ENCODE assay signal across 20 cellular contexts in genomic region chr17:80668375-80669149, GRCh38.
A peak's percentile ranks its signal among the peaks of the same experiment; 100 is the strongest.
DNase-seq lines count a peak whose midpoint lies in the region; ATAC-seq and TF ChIP-seq lines count a peak whose summit lies in the region.
"Had no signal": no experiment of that assay in that cellular context is flagged by ENCODE, and none has a peak within 500 bp of the region (broad histone marks: within the 10 kb centered on the region; RNA-seq: fewer than 3 reads in every experiment).

No MANE protein-coding gene starts in this region.

- H3K4me1 ChIP-seq in thymus (ENCODE audit: control insufficient read depth, insufficient read depth, low read length): peaks cover 47% of the 10 kb centered on the region

- H3K4me1 Mint-ChIP-seq in activated naive CD4-positive, alpha-beta T cell treated with anti-CD3 and anti-CD28 coated beads, Interleukin-2, amount 50 U/mL, for 24 hours: peaks cover 93% of the 10 kb centered on the region
- H3K4me1 Mint-ChIP-seq in WTC11: peaks cover 49% of the 10 kb centered on the region
- H3K4me1 Mint-ChIP-seq in effector memory CD8-positive, alpha-beta T cell (ENCODE audit: low read depth in 2 of 2): peaks cover 48 to 57% of the 10 kb centered on the region in 2 donors

- peaks cover 18% of the 10 kb centered on the region for H3K36me3 Mint-ChIP-seq in activated naive CD4-positive, alpha-beta T cell treated with anti-CD3 and anti-CD28 coated beads, Interleukin-2, amount 50 U/mL, for 24 hours
- H3K36me3 Mint-ChIP-seq in activated naive CD4-positive, alpha-beta T cell treated with anti-CD3 and anti-CD28 coated beads, Interleukin-2, amount 50 U/mL, for 72 hours: peaks cover 18 to 45% of the 10 kb centered on the region in 2 donors
- no peaks in the 10 kb centered on the region for H3K36me3 Mint-ChIP-seq in WTC11
- peaks cover 9% of the 10 kb centered on the region for H3K36me3 Mint-ChIP-seq in effector memory CD8-positive, alpha-beta T cell (ENCODE audit: insufficient read depth)

- CTCF ChIA-PET in WTC11 (lab: Charles Lee): interaction anchor here (0.7 kb wide), 1 partner anchor 93 kb away, joined by 3 read pairs; no protein-coding TSS in a partner anchor

- H3K4me3 Mint-ChIP-seq in activated naive CD4-positive, alpha-beta T cell treated with anti-CD3 and anti-CD28 coated beads, Interleukin-2, amount 50 U/mL, for 24 hours: peak overlapping the region; percentile 46
- H3K4me3 Mint-ChIP-seq in WTC11: no peak overlapping the region
- peak overlapping the region in 1 of 2 donors; percentile 40 for H3K4me3 Mint-ChIP-seq in effector memory CD8-positive, alpha-beta T cell

- no peak for ATAC-seq in activated naive CD4-positive, alpha-beta T cell treated with anti-CD3 and anti-CD28 coated beads, Interleukin-2, amount 50 U/mL, for 72 hours
- no peak for ATAC-seq in WTC11
- no peak for ATAC-seq in effector memory CD8-positive, alpha-beta T cell (replicated peaks)

- no peak overlapping the region for H3K4me3 ChIP-seq in thymus (ENCODE audit: low read length)
- H3K4me3 ChIP-seq: left ventricle myocardium inferior, testis had no signal

- H3K9me3 Mint-ChIP-seq in activated naive CD4-positive, alpha-beta T cell treated with anti-CD3 and anti-CD28 coated beads, Interleukin-2, amount 50 U/mL, for 24 hours: no peaks in the 10 kb centered on the region
- no peaks in the 10 kb centered on the region for H3K9me3 Mint-ChIP-seq in activated naive CD4-positive, alpha-beta T cell treated with anti-CD3 and anti-CD28 coated beads, Interleukin-2, amount 50 U/mL, for 72 hours
- H3K9me3 Mint-ChIP-seq in WTC11: no peaks in the 10 kb centered on the region
- H3K9me3 Mint-ChIP-seq in effector memory CD8-positive, alpha-beta T cell: no peaks in the 10 kb centered on the region

- no peaks in the 10 kb centered on the region for H3K36me3 ChIP-seq in thymus (ENCODE audit: control insufficient read depth, insufficient read depth)
- H3K36me3 ChIP-seq: left ventricle myocardium inferior had no signal

- 92% methylated on average over 20 of the region's 20 CpGs for WGBS in thymus

- peak overlapping the region; percentile 48 for H3K27ac Mint-ChIP-seq in activated naive CD4-positive, alpha-beta T cell treated with anti-CD3 and anti-CD28 coated beads, Interleukin-2, amount 50 U/mL, for 24 hours
- peak overlapping the region in 1 of 2 donors; percentile 14 for H3K27ac Mint-ChIP-seq in activated naive CD4-positive, alpha-beta T cell treated with anti-CD3 and anti-CD28 coated beads, Interleukin-2, amount 50 U/mL, for 72 hours
- H3K27ac Mint-ChIP-seq in WTC11: peak overlapping the region; percentile 15; the same call in 1 of the 2 replicates
- peak overlapping the region; percentile 73 to 79 for H3K27ac Mint-ChIP-seq in effector memory CD8-positive, alpha-beta T cell

- H3K27me3 ChIP-seq in thymus (ENCODE audit: control insufficient read depth, insufficient read depth): no peaks in the 10 kb centered on the region
- H3K27me3 ChIP-seq: testis had no signal

- no peaks in the 10 kb centered on the region for H3K27me3 Mint-ChIP-seq in activated naive CD4-positive, alpha-beta T cell treated with anti-CD3 and anti-CD28 coated beads, Interleukin-2, amount 50 U/mL, for 24 hours
- no peaks in the 10 kb centered on the region for H3K27me3 Mint-ChIP-seq in WTC11 (ENCODE audit: low read depth)
- no peaks in the 10 kb centered on the region for H3K27me3 Mint-ChIP-seq in effector memory CD8-positive, alpha-beta T cell

- TF ChIP-seq CTCF in WTC11 (IDR thresholded peaks at IDR 0.05): no peak

- DNase-seq in activated naive CD4-positive, alpha-beta T cell treated with anti-CD3 and anti-CD28 coated beads, Interleukin-2, amount 50 U/mL, for 72 hours (ENCODE audit: low spot score in 2 of 2): no peak
- no peak for DNase-seq in WTC11 (ENCODE audit: low spot score)
- DNase-seq in effector memory CD8-positive, alpha-beta T cell: no peak
- DNase-seq in DMS53 treated with DMSO at 0.1 percent for 48 hours (lab: John Stamatoyannopoulos, UW; ENCODE audit: unreplicated experiment): no peak
- no peak for DNase-seq in RKO (ENCODE audit: low spot score)
- DNase-seq in HT-29 (ENCODE audit: low spot score): no peak
- DNase-seq: activated gamma-delta T cell treated with Interleukin-2 at 50 U/mL for 16 hours; EL; head of caudate nucleus; left ventricle myocardium inferior; NCI-H1105; NCI-H2107; NCI-H524 treated with DMSO at 0.1 percent for 48 hours; SHP77; stimulated activated CD4-positive, alpha-beta T cell treated with anti-CD3 and anti-CD28 coated beads, Interleukin-12 subunit alpha, Interleukin-12 subunit beta, amount 100 ng/mL, for 4 hours; testis; WERI-Rb-1 had no signal

- H3K9me3 ChIP-seq in thymus (ENCODE audit: control insufficient read depth): no peaks in the 10 kb centered on the region
- H3K9me3 ChIP-seq: left ventricle myocardium inferior, testis had no signal

- H3K27ac ChIP-seq in thymus (ENCODE audit: low read depth): peak overlapping the region; percentile 72
- H3K27ac ChIP-seq: KMS-11, left ventricle myocardium inferior, testis, WERI-Rb-1 had no signal

- POLR2A ChIA-PET in WTC11 (lab: Charles Lee): no interaction called here

TF ChIP-seq in WTC11, 78 proteins besides CTCF, POLR2A, EP300 and RAD21 (continues in another document):
- TF ChIP-seq GABPB1 (CRISPR knock-in tag; IDR thresholded peaks at IDR 0.05) (no peak), FOXP4 (CRISPR knock-in tag; IDR thresholded peaks at IDR 0.05) (no peak), ZNF121 (CRISPR knock-in tag; IDR thresholded peaks at IDR 0.05) (no peak), TCF7 (CRISPR knock-in tag; IDR thresholded peaks at IDR 0.05; ENCODE audit: low read depth) (no peak), JAZF1 (CRISPR knock-in tag; IDR thresholded peaks at IDR 0.05) (no peak), ZNF532 (CRISPR knock-in tag; IDR thresholded peaks at IDR 0.05; ENCODE audit: borderline replicate concordance) (no peak), SMAD4 (CRISPR knock-in tag; IDR thresholded peaks at IDR 0.05) (no peak), GTF2I (CRISPR knock-in tag; conservative IDR thresholded peaks at IDR 0.05) (no peak)
- TF ChIP-seq, protein P1, sequence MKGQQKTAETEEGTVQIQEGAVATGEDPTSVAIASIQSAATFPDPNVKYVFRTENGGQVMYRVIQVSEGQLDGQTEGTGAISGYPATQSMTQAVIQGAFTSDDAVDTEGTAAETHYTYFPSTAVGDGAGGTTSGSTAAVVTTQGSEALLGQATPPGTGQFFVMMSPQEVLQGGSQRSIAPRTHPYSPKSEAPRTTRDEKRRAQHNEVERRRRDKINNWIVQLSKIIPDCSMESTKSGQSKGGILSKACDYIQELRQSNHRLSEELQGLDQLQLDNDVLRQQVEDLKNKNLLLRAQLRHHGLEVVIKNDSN (CRISPR knock-in tag; IDR thresholded peaks at IDR 0.05): no peak
